ENCODE assay signal across 8 cellular contexts in the genomic region with DNA sequence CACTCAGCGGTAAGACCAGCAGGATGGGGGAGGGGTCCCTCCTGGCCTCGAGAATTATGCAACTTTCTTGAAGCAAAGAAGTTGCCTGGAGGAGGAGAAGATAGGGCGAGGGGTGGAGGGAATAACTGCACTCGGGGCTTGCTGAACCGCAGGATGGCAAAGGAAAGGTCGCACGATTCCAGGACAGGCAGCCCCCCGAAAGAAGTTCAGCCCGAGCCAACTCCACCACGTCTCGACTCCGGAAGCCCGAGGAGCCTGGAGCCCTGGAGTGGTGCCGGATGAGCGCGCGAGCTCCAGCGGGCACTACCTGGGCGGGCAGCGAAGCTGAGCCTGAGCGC. TPM values are rescaled to one million over a fixed set of nuclear protein-coding genes. Genes with fewer than 3 reads are reported as not detected.
DNase-seq lines count a peak whose midpoint lies in the region; ATAC-seq and TF ChIP-seq lines count a peak whose summit lies in the region.

No MANE protein-coding gene starts in this region.

- H3K36me3 ChIP-seq in osteoblast (ENCODE audit: insufficient read depth, low read length), result peaks cover 24% of the 10 kb centered on the region

- POLR2A ChIA-PET in activated CD8-positive, alpha-beta T cell treated with anti-CD3 and anti-CD28 coated beads for 36 hours (lab: Charles Lee), result no interaction called here

- peak overlapping the region; percentile 96 for H3K4me3 Mint-ChIP-seq in HFFc6
- peak overlapping the region; percentile 74 for H3K4me3 Mint-ChIP-seq in activated CD8-positive, alpha-beta T cell treated with anti-CD3 and anti-CD28 coated beads for 36 hours

- H3K27me3 Mint-ChIP-seq in HFFc6 (ENCODE audit: insufficient read depth), result no peaks in the 10 kb centered on the region; the same call in 1 of the 2 replicates
- peaks cover 52% of the 10 kb centered on the region for H3K27me3 Mint-ChIP-seq in activated CD8-positive, alpha-beta T cell treated with anti-CD3 and anti-CD28 coated beads for 36 hours

- peak overlapping the region; percentile 85 for H3K27ac ChIP-seq in osteoblast (ENCODE audit: low read depth, low read length)

- no peak for TF ChIP-seq CTCF in AG10803 (conservative IDR thresholded peaks at IDR 0.05; ENCODE audit: low read length)
- no peak for TF ChIP-seq CTCF in HFFc6 (IDR thresholded peaks at IDR 0.05)
- no peak for TF ChIP-seq CTCF in activated CD8-positive, alpha-beta T cell treated with anti-CD3 and anti-CD28 coated beads for 36 hours (IDR thresholded peaks at IDR 0.05)
- TF ChIP-seq CTCF in foreskin fibroblast (IDR thresholded peaks at IDR 0.05; ENCODE audit: low read depth, low read length), result no peak
- no peak for TF ChIP-seq CTCF in osteoblast (IDR thresholded peaks at IDR 0.05; ENCODE audit: extremely low read depth, low read depth, low read length)
- TF ChIP-seq CTCF in GM13977 (IDR thresholded peaks at IDR 0.05; ENCODE audit: extremely low read depth, insufficient read depth, missing control alignments), result no peak

- peaks cover 38% of the 10 kb centered on the region for H3K4me1 ChIP-seq in osteoblast (ENCODE audit: insufficient read depth, low read length)

- H3K27me3 ChIP-seq in osteoblast (ENCODE audit: insufficient read depth, low read length), result no peaks in the 10 kb centered on the region

- peaks cover 52% of the 10 kb centered on the region for H3K79me2 ChIP-seq in osteoblast (ENCODE audit: insufficient read depth, low read length)

- H3K36me3 Mint-ChIP-seq in HFFc6 (ENCODE audit: low read depth), result peaks cover 29% of the 10 kb centered on the region
- H3K36me3 Mint-ChIP-seq in activated CD8-positive, alpha-beta T cell treated with anti-CD3 and anti-CD28 coated beads for 36 hours (ENCODE audit: low read depth), result no peaks in the 10 kb centered on the region

- H3K9me3 ChIP-seq in osteoblast (ENCODE audit: low read depth, low read length), result no peaks in the 10 kb centered on the region

- peak; percentile 65 for DNase-seq in AG10803 (ENCODE audit: low read depth)
- DNase-seq in HFFc6, result peak; percentile 28
- no peak for DNase-seq in activated CD8-positive, alpha-beta T cell treated with anti-CD3 and anti-CD28 coated beads for 36 hours
- peak; percentile 60 to 84 for DNase-seq in foreskin fibroblast
- peak; percentile 90 for DNase-seq in osteoblast (ENCODE audit: insufficient read length, low spot score, missing footprints)
- no peak for DNase-seq in DMS53 treated with DMSO at 0.1 percent for 48 hours (lab: John Stamatoyannopoulos, UW; ENCODE audit: unreplicated experiment)
- DNase-seq in GM13977 (ENCODE audit: low spot score), result no peak
- DNase-seq in mesenteric fat pad (ENCODE audit: low spot score), result no peak

- intact Hi-C loops in activated CD8-positive, alpha-beta T cell treated with anti-CD3 and anti-CD28 coated beads for 36 hours (cut with micrococcal nuclease), result no loop called here

- peak overlapping the region; percentile 98 for H3K4me2 ChIP-seq in osteoblast (ENCODE audit: insufficient read depth, low read length)

- CTCF ChIA-PET in activated CD8-positive, alpha-beta T cell treated with anti-CD3 and anti-CD28 coated beads for 36 hours (lab: Charles Lee), result interaction anchor here (1.5 to 2.0 kb wide), 3 partner anchors 10 to 94 kb away, joined by 3 to 11 read pairs (median 6); no protein-coding TSS in a partner anchor

- in situ Hi-C loops in GM13977 (cut with MboI; ENCODE audit: low pct_unique_long_range_greater_than_20kb, low sequenced_read_pairs, unreplicated experiment), result no loop called here

- peak; percentile 68 for ATAC-seq in activated CD8-positive, alpha-beta T cell treated with anti-CD3 and anti-CD28 coated beads for 36 hours

- peak overlapping the region; percentile 81 for H2AFZ ChIP-seq in osteoblast (ENCODE audit: low read length)

- H3K9me3 Mint-ChIP-seq in HFFc6, result no peaks in the 10 kb centered on the region
- H3K9me3 Mint-ChIP-seq in activated CD8-positive, alpha-beta T cell treated with anti-CD3 and anti-CD28 coated beads for 36 hours, result no peaks in the 10 kb centered on the region

- H4K20me1 ChIP-seq in osteoblast (ENCODE audit: insufficient read depth, low read length), result peaks cover 43% of the 10 kb centered on the region

- peak overlapping the region; percentile 89 for H3K4me3 ChIP-seq in AG10803 (ENCODE audit: low read length)
- H3K4me3 ChIP-seq in foreskin fibroblast (ENCODE audit: low read depth in 1 of 2, low read length in 2 of 2), result peak overlapping the region; percentile 87 to 94
- peak overlapping the region; percentile 93 for H3K4me3 ChIP-seq in osteoblast (ENCODE audit: insufficient read depth, low read length)

- H3K27ac Mint-ChIP-seq in HFFc6, result peak overlapping the region; percentile 90
- no peak overlapping the region for H3K27ac Mint-ChIP-seq in activated CD8-positive, alpha-beta T cell treated with anti-CD3 and anti-CD28 coated beads for 36 hours

- H3K4me1 Mint-ChIP-seq in HFFc6 (ENCODE audit: low read depth), result peaks cover 60% of the 10 kb centered on the region
- H3K4me1 Mint-ChIP-seq in activated CD8-positive, alpha-beta T cell treated with anti-CD3 and anti-CD28 coated beads for 36 hours (ENCODE audit: low read depth), result peaks cover 10% of the 10 kb centered on the region

RNA-seq across cellular contexts. Expression of gene WWTR1, which starts 0.4 kb away (rescaled TPM):
- total RNA-seq in HFFc6 (2021; fragmentation: NEBNext Ultra II Directional; extraction: Animal tissue kit (Norgen Biotek cat#: 25700)), result 10 to 100 TPM; 41.5 to 49.7 (median 45.5) TPM
- total RNA-seq in activated CD8-positive, alpha-beta T cell treated with anti-CD3 and anti-CD28 coated beads for 36 hours, result under 1 TPM; 0.40 to 0.63 TPM
- total RNA-seq in osteoblast, result 79.3 and 84.7 TPM in 2 replicates
- total RNA-seq in mesenteric fat pad, result 65.9 TPM

Comparison
In these comparisons a context has a peak if more than half of its experiments do, and no peak if none do; other contexts are left out.
1. DNase-seq: peak in AG10803 (single experiment), HFFc6 (single experiment), foreskin fibroblast (2 of 2) and osteoblast (single experiment); none in activated CD8-positive, alpha-beta T cell treated with anti-CD3 and anti-CD28 coated beads for 36 hours (single experiment), DMS53 treated with DMSO at 0.1 percent for 48 hours (single experiment), GM13977 (single experiment) and mesenteric fat pad (single experiment).
2. RNA of gene WWTR1, which starts 0.4 kb away (total RNA-seq): 79.3 to 84.7 TPM in osteoblast, 65.9 TPM in mesenteric fat pad (single experiment) and 41.5 to 49.7 TPM in HFFc6; 0.40 to 0.63 TPM in activated CD8-positive, alpha-beta T cell treated with anti-CD3 and anti-CD28 coated beads for 36 hours; every median in the first group is over 10 times any median in the second.
3. Peak in every context shown above with its lines, with median percentiles within 50 percentile points of each other: H3K4me3 ChIP-seq.